Comparison of ENCODE assay signal across 10 cellular contexts in genomic region chr10:23693895-23694294, GRCh38.
DNase-seq lines count a peak whose midpoint lies in the region; ATAC-seq and TF ChIP-seq lines count a peak whose summit lies in the region.
"Had no signal": no experiment of that assay in that cellular context is flagged by ENCODE, and none has a peak within 500 bp of the region (broad histone marks: within the 10 kb centered on the region; RNA-seq: fewer than 3 reads in every experiment).

No MANE protein-coding gene starts in this region.

- TF ChIP-seq CTCF in left ventricle myocardium inferior (IDR thresholded peaks at IDR 0.05; ENCODE audit: borderline replicate concordance) (no peak), chondrocyte (IDR thresholded peaks at IDR 0.05) (no peak), mesothelial cell of epicardium (IDR thresholded peaks at IDR 0.05; ENCODE audit: unreplicated experiment) (no peak)

- DNase-seq in left ventricle myocardium inferior: no peak
- DNase-seq in right cardiac atrium: no peak
- DNase-seq in chondrocyte (ENCODE audit: low spot score): no peak
- no peak for DNase-seq in mesothelial cell of epicardium (ENCODE audit: low spot score in 2 of 2, unreplicated experiment in 2 of 2)
- DNase-seq in KG1 (lab: John Stamatoyannopoulos, UW): no peak
- DNase-seq in NCI-H1417 treated with DMSO at 0.1 percent for 48 hours (lab: John Stamatoyannopoulos, UW): no peak
- DNase-seq in NCI-H1048 (lab: John Stamatoyannopoulos, UW): no peak
- no peak for DNase-seq in middle frontal gyrus (ENCODE audit: extremely low spot score, low spot score)
- DNase-seq: Peyer's patch had no signal

- peaks cover 7% of the 10 kb centered on the region for H3K4me1 Mint-ChIP-seq in chondrocyte (ENCODE audit: low read depth)
- peaks cover 29% of the 10 kb centered on the region for H3K4me1 Mint-ChIP-seq in mesothelial cell of epicardium

- H3K36me3 Mint-ChIP-seq in chondrocyte (ENCODE audit: low read depth) (no peaks in the 10 kb centered on the region), mesothelial cell of epicardium (no peaks in the 10 kb centered on the region)
- H3K36me3 Mint-ChIP-seq: activated naive CD4-positive, alpha-beta T cell treated with anti-CD3 and anti-CD28 coated beads, Interleukin-2, amount 50 U/mL, for 24 hours had no signal

- no peaks in the 10 kb centered on the region for H3K9me3 ChIP-seq in left ventricle myocardium inferior (replicated peaks)
- no peaks in the 10 kb centered on the region for H3K9me3 ChIP-seq in right cardiac atrium (ENCODE audit: control insufficient read depth, low read length)
- H3K9me3 ChIP-seq: Peyer's patch had no signal

- WGBS in right cardiac atrium: 2% methylated on average over 17 of the region's 17 CpGs

- peak overlapping the region; percentile 57 for H3K4me3 ChIP-seq in left ventricle myocardium inferior
- H3K4me3 ChIP-seq in right cardiac atrium (ENCODE audit: low read length): no peak overlapping the region

- H3K36me3 ChIP-seq in left ventricle myocardium inferior: no peaks in the 10 kb centered on the region
- H3K36me3 ChIP-seq: Peyer's patch had no signal

- no peak for ATAC-seq in right cardiac atrium

- H3K9me3 Mint-ChIP-seq in chondrocyte (ENCODE audit: low read depth): no peaks in the 10 kb centered on the region
- no peaks in the 10 kb centered on the region for H3K9me3 Mint-ChIP-seq in mesothelial cell of epicardium
- H3K9me3 Mint-ChIP-seq: activated naive CD4-positive, alpha-beta T cell treated with anti-CD3 and anti-CD28 coated beads, Interleukin-2, amount 50 U/mL, for 24 hours had no signal

- H3K27me3 Mint-ChIP-seq in chondrocyte (ENCODE audit: low read depth) (peaks cover 58% of the 10 kb centered on the region), mesothelial cell of epicardium (ENCODE audit: low read depth) (peaks cover 96% of the 10 kb centered on the region)

- peaks cover 90% of the 10 kb centered on the region for H3K27me3 ChIP-seq in left ventricle myocardium inferior (ENCODE audit: low read depth)
- H3K27me3 ChIP-seq in right cardiac atrium (ENCODE audit: control insufficient read depth, insufficient read depth): no peaks in the 10 kb centered on the region

- H3K27ac Mint-ChIP-seq in chondrocyte (ENCODE audit: unreplicated experiment) (no peak overlapping the region), mesothelial cell of epicardium (peak overlapping the region; percentile 47)

- H3K4me1 ChIP-seq in left ventricle myocardium inferior (peaks cover 30% of the 10 kb centered on the region), right cardiac atrium (ENCODE audit: control insufficient read depth, insufficient read depth, low read length) (no peaks in the 10 kb centered on the region)
- H3K4me1 ChIP-seq: Peyer's patch had no signal

- H3K4me3 Mint-ChIP-seq in chondrocyte (ENCODE audit: unreplicated experiment) (peak overlapping the region; percentile 49), mesothelial cell of epicardium (peak overlapping the region; percentile 84)

- H3K27ac ChIP-seq in left ventricle myocardium inferior (replicated peaks) (no peak overlapping the region), right cardiac atrium (ENCODE audit: low read length) (no peak overlapping the region)
- H3K27ac ChIP-seq: Peyer's patch had no signal

- intact Hi-C loops in left ventricle myocardium inferior (cut with micrococcal nuclease) (no loop called here), right cardiac atrium (cut with DNase I) (no loop called here)
